ENCODE assay signal across 8 cellular contexts in genomic region chr5:107673106-107673367, GRCh38. TPM values are rescaled to one million over a fixed set of nuclear protein-coding genes. Genes with fewer than 3 reads are reported as not detected.
DNase-seq lines count a peak whose midpoint lies in the region; ATAC-seq and TF ChIP-seq lines count a peak whose summit lies in the region.

No MANE protein-coding gene starts in this region.

- H3K27ac ChIP-seq in AG04450 (ENCODE audit: low read depth, low read length) (no peak overlapping the region), mammary epithelial cell (ENCODE audit: insufficient read depth, low read depth, low read length) (peak overlapping the region; percentile 84)

- no peak for TF ChIP-seq CTCF in AG04450 (IDR thresholded peaks at IDR 0.05; ENCODE audit: low read depth, low read length)
- TF ChIP-seq CTCF in mammary epithelial cell (conservative IDR thresholded peaks at IDR 0.05 in 1 of 2, IDR thresholded peaks at IDR 0.05 in 1 of 2; ENCODE audit: extremely low read depth in 1 of 2, insufficient read depth in 1 of 2, low read depth in 1 of 2, low read length in 2 of 2) = no peak

- H3K4me3 ChIP-seq in AG04450 (ENCODE audit: low read depth, low read length) (peak overlapping the region; percentile 70), mammary epithelial cell (replicated peaks in 1 of 3; ENCODE audit: insufficient read depth in 1 of 3, low read depth in 2 of 3, low read length in 3 of 3) (peak overlapping the region; percentile 52 to 92 (median 56)), mucosa of stomach (ENCODE audit: low read length) (peak overlapping the region; percentile 75)

- in situ Hi-C loops in mammary epithelial cell (cut with MboI; ENCODE audit: low sequenced_read_pairs in 2 of 2) = loop anchor here in 1 of 2 donors (10.0 to 25.0 kb wide), 3 partner anchors 211 to 388 kb away; no protein-coding TSS in a partner anchor

- dilution Hi-C loops in mammary epithelial cell (cut with HindIII; ENCODE audit: low sequenced_read_pairs) = loop anchor here (25.0 kb wide), 1 partner anchor 211 kb away; no protein-coding TSS in a partner anchor

- ATAC-seq in HG02973 (IDR thresholded peaks at IDR 0.05; ENCODE audit: unreplicated experiment) = peak; percentile 5
- ATAC-seq in HG03442 (IDR thresholded peaks at IDR 0.05; ENCODE audit: unreplicated experiment) = no peak
- no peak for ATAC-seq in HG02870 (IDR thresholded peaks at IDR 0.05; ENCODE audit: unreplicated experiment)

- intact Hi-C loops in mammary epithelial cell (cut with micrococcal nuclease) = loop anchor here (1.0 to 10.0 kb wide), 12 partner anchors 101 to 1218 kb away; no protein-coding TSS in a partner anchor

- no peaks in the 10 kb centered on the region for H4K20me1 ChIP-seq in mammary epithelial cell (ENCODE audit: insufficient read depth, low read length)

- H3K9me3 ChIP-seq in AG04450 (ENCODE audit: control insufficient read depth, insufficient read depth, low read length) (no peaks in the 10 kb centered on the region; the same call in 1 of the 2 replicates), mammary epithelial cell (replicated peaks; ENCODE audit: insufficient read depth, low read length) (no peaks in the 10 kb centered on the region), mucosa of stomach (ENCODE audit: control insufficient read depth, low read length) (no peaks in the 10 kb centered on the region)

- no peaks in the 10 kb centered on the region for H3K36me3 ChIP-seq in mammary epithelial cell (ENCODE audit: insufficient read depth, low read length)
- H3K36me3 ChIP-seq in mucosa of stomach (ENCODE audit: control insufficient read depth, insufficient read depth, low read length) = no peaks in the 10 kb centered on the region

- peaks cover 37% of the 10 kb centered on the region for H3K79me2 ChIP-seq in mammary epithelial cell (ENCODE audit: insufficient read depth, low read length)

- H3K9ac ChIP-seq in mammary epithelial cell (ENCODE audit: insufficient read depth, low read length) (peak overlapping the region; percentile 89), mucosa of stomach (ENCODE audit: low read length) (peak overlapping the region; percentile 75)

- TSS peak; percentile 57 for BruUV-seq in mammary epithelial cell (replicated peaks; lab: Mats Ljungman, UMichigan)

- CTCF ChIA-PET in AG04450 (lab: Charles Lee) = interaction anchor here (1.0 to 1.8 kb wide), 4 partner anchors 21 to 1404 kb away, joined by 3 to 11 read pairs (median 6); no protein-coding TSS in a partner anchor
- CTCF ChIA-PET in mammary epithelial cell (lab: Charles Lee; ENCODE audit: low non-redundant PET) = no interaction called here

- H3K4me2 ChIP-seq in mammary epithelial cell (ENCODE audit: insufficient read depth, low read depth, low read length) = peak overlapping the region; percentile 98

- WGBS in mammary epithelial cell (ENCODE audit: low coverage, missing lambda C conversion rate) = 2% methylated on average over 11 of the region's 11 CpGs

- H2AFZ ChIP-seq in mammary epithelial cell (ENCODE audit: low read depth, low read length) = peak overlapping the region; percentile 92

- H3K27me3 ChIP-seq in AG04450 (ENCODE audit: control insufficient read depth, insufficient read depth, low read length) (peaks cover 11% of the 10 kb centered on the region), mammary epithelial cell (ENCODE audit: insufficient read depth, low read length) (no peaks in the 10 kb centered on the region), mucosa of stomach (ENCODE audit: control insufficient read depth, insufficient read depth, low read length) (peaks cover 4% of the 10 kb centered on the region)

- DNase-seq in AG04450 (ENCODE audit: low read depth, low spot score) (no peak), mammary epithelial cell (no peak), NCI-H146 treated with DMSO at 0.1 percent for 48 hours (lab: John Stamatoyannopoulos, UW; ENCODE audit: unreplicated experiment) (no peak), germinal center (ENCODE audit: low spot score) (no peak)

- POLR2A ChIA-PET in AG04450 (lab: Yijun Ruan, JAX) = no interaction called here

- H3K4me1 ChIP-seq in mammary epithelial cell (ENCODE audit: insufficient read depth, low read length) (peaks cover 22% of the 10 kb centered on the region), mucosa of stomach (ENCODE audit: control insufficient read depth, insufficient read depth, low read length) (peaks cover 4% of the 10 kb centered on the region)

RNA-seq across cellular contexts. Expression of gene EFNA5, which starts 2.3 kb away (rescaled TPM):
- 2.4 and 3.0 TPM in 2 replicates for polyA plus RNA-seq in AG04450 (2011; rRNA removed)
- polyA minus RNA-seq in AG04450 (2011; rRNA and poly(A)+ RNA removed) = 3.5 and 7.2 TPM in 2 replicates
- 10 to 100 TPM; 21.6 to 27.8 TPM for total RNA-seq in mammary epithelial cell
- polyA plus RNA-seq in mammary epithelial cell = 7.5 TPM
- 159 TPM for polyA minus RNA-seq in mammary epithelial cell
